Comparison of ENCODE assay signal across 9 cellular contexts in genomic region chr3:184417619-184418327, GRCh38. TPM values are rescaled to one million over a fixed set of nuclear protein-coding genes. Genes with fewer than 3 reads are reported as not detected.
DNase-seq lines count a peak whose midpoint lies in the region; ATAC-seq, FAIRE-seq and TF ChIP-seq lines count a peak whose summit lies in the region.
"Had no signal": no experiment of that assay in that cellular context is flagged by ENCODE, and none has a peak within 500 bp of the region (broad histone marks: within the 10 kb centered on the region; RNA-seq: fewer than 3 reads in every experiment).

No MANE protein-coding gene starts in this region.

- H3K4me1 ChIP-seq in transverse colon: no peaks in the 10 kb centered on the region

- FAIRE-seq in D721Med (lab: Jason Lieb, UNC): no peak

- no peaks in the 10 kb centered on the region for H3K9me3 Mint-ChIP-seq in osteocyte (ENCODE audit: unreplicated experiment)

- intact Hi-C loops in transverse colon (cut with DNase I; ENCODE audit: low total_unique reads): no loop called here

- in situ Hi-C loops in transverse colon (cut with MboI; ENCODE audit: low pct_ligation_motif_present in 1 of 4, low pct_unique_long_range_greater_than_20kb in 1 of 4, low sequenced_read_pairs in 3 of 4): loop anchor here in 1 of 4 donors (25.0 kb wide), 1 partner anchor 120 kb away; no protein-coding TSS in a partner anchor

- no peaks in the 10 kb centered on the region for H3K36me3 ChIP-seq in transverse colon

- TF ChIP-seq POLR2A in transverse colon (IDR thresholded peaks at IDR 0.05): no peak

- no peaks in the 10 kb centered on the region for H3K4me1 Mint-ChIP-seq in osteocyte (ENCODE audit: unreplicated experiment)

- no peak overlapping the region for H3K27ac ChIP-seq in transverse colon

- H3K27me3 ChIP-seq in transverse colon: no peaks in the 10 kb centered on the region

- H3K4me3 Mint-ChIP-seq in osteocyte (ENCODE audit: unreplicated experiment): no peak overlapping the region

- peaks cover 19% of the 10 kb centered on the region for H3K27me3 Mint-ChIP-seq in osteocyte (ENCODE audit: unreplicated experiment)

- peak; percentile 31 for DNase-seq in D721Med (ENCODE audit: insufficient read length, low spot score)
- DNase-seq in LHCN-M2 (ENCODE audit: low read depth): peak; percentile 74
- peak; percentile 82 for DNase-seq in RPMI8226
- peak; percentile 40 to 42 for DNase-seq in activated T-helper 1 cell treated with anti-CD3 and anti-CD28 coated beads, Interleukin-2, amount 50 U/mL, for 16 hours (ENCODE audit: low read depth in 1 of 2, low spot score in 1 of 2)
- peak; percentile 51 for DNase-seq in fibroblast of villous mesenchyme (ENCODE audit: low read depth)
- no peak for DNase-seq in osteocyte (ENCODE audit: extremely low spot score, unreplicated experiment)
- DNase-seq in transverse colon: peak; percentile 76

- TF ChIP-seq CTCF in D721Med (IDR thresholded peaks at IDR 0.05; ENCODE audit: insufficient read depth, missing control alignments): peak; percentile 77
- peak; percentile 95 for TF ChIP-seq CTCF in fibroblast of villous mesenchyme (IDR thresholded peaks at IDR 0.05; ENCODE audit: insufficient read depth, low read depth, low read length)
- TF ChIP-seq CTCF in osteocyte (IDR thresholded peaks at IDR 0.05): peak; percentile 69
- TF ChIP-seq CTCF in transverse colon (IDR thresholded peaks at IDR 0.05): peak; percentile 76 to 90 (median 88)

- WGBS in transverse colon (ENCODE audit: low coverage in 1 of 2), 2 donors: 15% methylated on average over 13 of the region's 14 CpGs; no CpG with 5 or more reads in 1 of the 2 donors

- ATAC-seq in GM21619 (IDR thresholded peaks at IDR 0.05; ENCODE audit: unreplicated experiment): peak; percentile 73

- no peaks in the 10 kb centered on the region for H3K36me3 Mint-ChIP-seq in osteocyte (ENCODE audit: unreplicated experiment)

- no peaks in the 10 kb centered on the region for H3K9me3 ChIP-seq in transverse colon

- H3K27ac Mint-ChIP-seq in osteocyte (ENCODE audit: unreplicated experiment): no peak overlapping the region

- H3K4me3 ChIP-seq in fibroblast of villous mesenchyme (ENCODE audit: low read depth, low read length) (no peak overlapping the region), transverse colon (no peak overlapping the region)

- TF ChIP-seq EP300 in transverse colon (IDR thresholded peaks at IDR 0.05; ENCODE audit: low read depth): no peak

RNA-seq across cellular contexts. Expression of gene CHRD, which starts 37.9 kb away (rescaled TPM):
- total RNA-seq in LHCN-M2 (2014; rRNA removed) (0.11 and 1.7 TPM in 2 replicates), fibroblast of villous mesenchyme (1.7 and 3.5 TPM in 2 replicates), osteocyte (2.7 and 4.4 TPM in 2 replicates), transverse colon (1 to 10 TPM; 1.9 to 7.0 (median 4.5) TPM)
- 0.11 TPM for polyA plus RNA-seq in LHCN-M2 (2012)
- total RNA-seq: activated CD8-positive, alpha-beta memory T cell treated with anti-CD3 and anti-CD28 coated beads for 36 hours had no signal

RNA-seq across cellular contexts. Expression of gene THPO, which starts 39.8 kb away (rescaled TPM):
- total RNA-seq in LHCN-M2 (2014; rRNA removed) (not detected in 2 replicates), fibroblast of villous mesenchyme (0.32 and 0.86 TPM in 2 replicates), osteocyte (not detected in 2 replicates), transverse colon (not detected)
- polyA plus RNA-seq in LHCN-M2 (2012): not detected
- total RNA-seq: activated CD8-positive, alpha-beta memory T cell treated with anti-CD3 and anti-CD28 coated beads for 36 hours had no signal

RNA-seq across cellular contexts. Expression of gene POLR2H, which starts 56.3 kb away (rescaled TPM):
- 106 and 116 TPM in 2 replicates for total RNA-seq in LHCN-M2 (2014; rRNA removed)
- polyA plus RNA-seq in LHCN-M2 (2012): 70.7 TPM
- total RNA-seq in fibroblast of villous mesenchyme: 39.6 and 61.3 TPM in 2 replicates
- 56.4 and 57.7 TPM in 2 replicates for total RNA-seq in osteocyte
- 100 to 1,000 TPM in 3 of 4 donors, 10 to 100 TPM in 1; 74.4 to 206 (median 146) TPM for total RNA-seq in transverse colon

RNA-seq across cellular contexts. Expression of gene CLCN2, which starts 56.4 kb away (rescaled TPM):
- total RNA-seq in LHCN-M2 (2014; rRNA removed) (4.4 and 5.9 TPM in 2 replicates), fibroblast of villous mesenchyme (4.2 and 6.0 TPM in 2 replicates), osteocyte (9.4 and 9.7 TPM in 2 replicates), transverse colon (100 to 1,000 TPM in 1 of 4 donors, 10 to 100 TPM in 3; 13.7 to 246 (median 73.1) TPM)
- 1.5 TPM for polyA plus RNA-seq in LHCN-M2 (2012)
